Comparison of ENCODE assay signal across 27 cellular contexts in the genomic region with DNA sequence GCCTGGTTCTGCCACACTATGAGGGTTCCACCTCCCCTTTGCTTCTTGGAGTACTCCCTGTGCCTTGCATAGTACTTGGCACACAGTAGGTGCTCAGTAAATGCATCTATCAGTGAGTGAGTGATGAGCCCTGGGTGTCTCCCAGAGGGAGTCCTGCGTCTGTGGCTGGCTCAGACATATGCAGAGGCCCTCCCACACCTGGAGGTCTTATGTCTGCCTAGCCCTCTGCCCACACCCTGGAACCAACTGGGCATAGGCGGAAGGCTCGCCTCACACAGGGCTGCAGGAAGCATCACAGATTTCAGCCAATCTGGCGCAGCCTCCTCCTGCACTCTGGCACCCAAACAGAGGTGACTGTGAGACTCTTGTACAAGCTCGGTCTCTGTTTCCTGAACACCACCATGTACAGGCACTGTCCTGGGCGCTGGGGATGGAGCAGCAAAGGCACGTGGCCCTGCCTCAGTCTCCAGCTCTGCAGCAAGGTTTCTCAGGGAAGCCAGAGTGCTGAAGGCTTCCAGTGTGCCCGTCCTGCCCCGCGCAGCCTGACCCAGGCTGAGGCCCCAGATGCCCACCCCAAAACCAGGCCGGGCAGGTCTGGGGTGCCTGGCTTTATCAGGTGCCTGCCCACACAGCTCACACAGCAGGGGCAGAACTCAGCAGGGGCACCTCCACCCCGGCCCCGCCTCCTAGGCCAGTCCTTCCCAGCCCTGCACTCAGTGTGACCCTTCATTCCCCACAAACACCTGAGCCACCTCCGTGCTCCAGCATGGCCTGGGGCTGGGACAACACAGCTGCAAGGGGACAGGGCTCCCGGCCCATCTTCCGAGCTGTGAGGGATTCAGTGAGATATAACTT. TPM values are rescaled to one million over a fixed set of nuclear protein-coding genes. Genes with fewer than 3 reads are reported as not detected.
DNase-seq lines count a peak whose midpoint lies in the region; ATAC-seq and TF ChIP-seq lines count a peak whose summit lies in the region.
"Had no signal": no experiment of that assay in that cellular context is flagged by ENCODE, and none has a peak within 500 bp of the region (broad histone marks: within the 10 kb centered on the region; RNA-seq: fewer than 3 reads in every experiment).

No MANE protein-coding gene starts in this region.

- H3K9me3 ChIP-seq in T-helper 17 cell (ENCODE audit: control insufficient read depth, low read length, poor library complexity, severe bottlenecking) (no peaks in the 10 kb centered on the region), ascending aorta (no peaks in the 10 kb centered on the region)
- H3K9me3 ChIP-seq: A549, lower lobe of right lung, neutrophil, SJSA1, tibial artery had no signal

- H3K27ac ChIP-seq in ascending aorta: no peak overlapping the region
- H3K27ac ChIP-seq: A549, lower lobe of right lung, neutrophil, RWPE1, SJSA1, tibial artery had no signal

- CTCF ChIA-PET in activated naive CD4-positive, alpha-beta T cell treated with anti-CD3 and anti-CD28 coated beads, Interleukin-2, amount 10 ng/mL, durations not matched to agents 7 days and 5 days (lab: Charles Lee): no interaction called here

- no peaks in the 10 kb centered on the region for H3K36me3 Mint-ChIP-seq in activated naive CD4-positive, alpha-beta T cell treated with anti-CD3 and anti-CD28 coated beads, Interleukin-2, amount 10 ng/mL, durations not matched to agents 7 days and 5 days
- H3K36me3 Mint-ChIP-seq in activated naive CD4-positive, alpha-beta T cell treated with anti-CD3 and anti-CD28 coated beads, Interleukin-2, amount 50 U/mL, for 72 hours: no peaks in the 10 kb centered on the region
- no peaks in the 10 kb centered on the region for H3K36me3 Mint-ChIP-seq in T-helper 17 cell (ENCODE audit: low read depth)
- no peaks in the 10 kb centered on the region for H3K36me3 Mint-ChIP-seq in immature natural killer cell
- no peaks in the 10 kb centered on the region for H3K36me3 Mint-ChIP-seq in stimulated activated memory B cell treated with anti-CD40 and anti-IgM and Interleukin-4, amounts not matched to agents 10 μg/mL and 1 μg/mL and 100 μg/mL, for 72 hours
- H3K36me3 Mint-ChIP-seq: activated CD4-positive, alpha-beta memory T cell treated with anti-CD3 and anti-CD28 coated beads for 36 hours had no signal

- H3K4me1 Mint-ChIP-seq in activated naive CD4-positive, alpha-beta T cell treated with anti-CD3 and anti-CD28 coated beads, Interleukin-2, amount 10 ng/mL, durations not matched to agents 7 days and 5 days: peaks cover 9% of the 10 kb centered on the region
- H3K4me1 Mint-ChIP-seq in T-helper 17 cell (peaks cover 2% of the 10 kb centered on the region), immature natural killer cell (peaks cover 8 to 11% of the 10 kb centered on the region in 2 donors)
- peaks cover 17% of the 10 kb centered on the region for H3K4me1 Mint-ChIP-seq in stimulated activated memory B cell treated with anti-CD40 and anti-IgM and Interleukin-4, amounts not matched to agents 10 μg/mL and 1 μg/mL and 100 μg/mL, for 72 hours

- H3K4me3 ChIP-seq in ascending aorta: no peak overlapping the region
- H3K4me3 ChIP-seq: A549, lower lobe of right lung, SJSA1, tibial artery had no signal

- intact Hi-C loops in ascending aorta (cut with DNase I): no loop called here

- H3K9me3 Mint-ChIP-seq in activated naive CD4-positive, alpha-beta T cell treated with anti-CD3 and anti-CD28 coated beads, Interleukin-2, amount 10 ng/mL, durations not matched to agents 7 days and 5 days: no peaks in the 10 kb centered on the region
- H3K9me3 Mint-ChIP-seq in activated naive CD4-positive, alpha-beta T cell treated with anti-CD3 and anti-CD28 coated beads, Interleukin-2, amount 50 U/mL, for 72 hours: no peaks in the 10 kb centered on the region
- no peaks in the 10 kb centered on the region for H3K9me3 Mint-ChIP-seq in immature natural killer cell
- no peaks in the 10 kb centered on the region for H3K9me3 Mint-ChIP-seq in stimulated activated memory B cell treated with anti-CD40 and anti-IgM and Interleukin-4, amounts not matched to agents 10 μg/mL and 1 μg/mL and 100 μg/mL, for 72 hours
- H3K9me3 Mint-ChIP-seq: activated CD4-positive, alpha-beta memory T cell treated with anti-CD3 and anti-CD28 coated beads for 36 hours; activated naive CD8-positive, alpha-beta T cell treated with anti-CD3 and anti-CD28 coated beads, Interleukin-2, amount 50 U/mL, for 24 hours had no signal

- no peak overlapping the region for H3K27ac Mint-ChIP-seq in activated naive CD4-positive, alpha-beta T cell treated with anti-CD3 and anti-CD28 coated beads, Interleukin-2, amount 10 ng/mL, durations not matched to agents 7 days and 5 days
- H3K27ac Mint-ChIP-seq in activated naive CD4-positive, alpha-beta T cell treated with anti-CD3 and anti-CD28 coated beads, Interleukin-2, amount 50 U/mL, for 72 hours: no peak overlapping the region
- H3K27ac Mint-ChIP-seq in T-helper 17 cell (no peak overlapping the region), immature natural killer cell (no peak overlapping the region)
- no peak overlapping the region for H3K27ac Mint-ChIP-seq in stimulated activated memory B cell treated with anti-CD40 and anti-IgM and Interleukin-4, amounts not matched to agents 10 μg/mL and 1 μg/mL and 100 μg/mL, for 72 hours
- H3K27ac Mint-ChIP-seq: activated CD4-positive, alpha-beta memory T cell treated with anti-CD3 and anti-CD28 coated beads for 36 hours; activated naive CD8-positive, alpha-beta T cell treated with anti-CD3 and anti-CD28 coated beads, Interleukin-2, amount 50 U/mL, for 24 hours had no signal

- no peaks in the 10 kb centered on the region for H3K36me3 ChIP-seq in ascending aorta
- H3K36me3 ChIP-seq: lower lobe of right lung, neutrophil, SJSA1, tibial artery had no signal

- no peak for TF ChIP-seq CTCF in ascending aorta (IDR thresholded peaks at IDR 0.05)

- DNase-seq in activated naive CD4-positive, alpha-beta T cell treated with anti-CD3 and anti-CD28 coated beads, Interleukin-2, amount 10 ng/mL, durations not matched to agents 7 days and 5 days: no peak
- no peak for DNase-seq in activated naive CD4-positive, alpha-beta T cell treated with anti-CD3 and anti-CD28 coated beads, Interleukin-2, amount 50 U/mL, for 72 hours (ENCODE audit: low spot score in 2 of 2)
- DNase-seq in T-helper 17 cell: no peak
- DNase-seq in immature natural killer cell: no peak
- no peak for DNase-seq in OCI-M1 (lab: John Stamatoyannopoulos, UW)
- DNase-seq in ascending aorta (ENCODE audit: low spot score in 2 of 2): no peak
- no peak for DNase-seq in AML-193 (lab: John Stamatoyannopoulos, UW)
- DNase-seq: activated CD4-positive, alpha-beta memory T cell treated with anti-CD3 and anti-CD28 coated beads for 36 hours; activated CD4-positive, alpha-beta T cell treated with anti-CD3 and anti-CD28 coated beads for 1 hour; activated CD8-positive, alpha-beta memory T cell treated with anti-CD3 and anti-CD28 coated beads, Interleukin-2, amount 50 U/mL, for 48 hours; activated naive CD8-positive, alpha-beta T cell treated with anti-CD3 and anti-CD28 coated beads, Interleukin-2, amount 50 U/mL, for 24 hours; CD8-positive, alpha-beta memory T cell; lower lobe of right lung; NCI-H1092 treated with DMSO at 0.1 percent for 48 hours; NCI-H1694 treated with DMSO at 0.1 percent for 48 hours; posterior cingulate gyrus; right cardiac atrium; stimulated activated CD4-positive, alpha-beta T cell treated with anti-CD3 and anti-CD28 coated beads, Interleukin-2, amount 100 ng/mL, for 24 hours; tibial artery had no signal

- H3K27me3 Mint-ChIP-seq in activated naive CD4-positive, alpha-beta T cell treated with anti-CD3 and anti-CD28 coated beads, Interleukin-2, amount 10 ng/mL, durations not matched to agents 7 days and 5 days: peaks cover 58% of the 10 kb centered on the region
- peaks cover 22% of the 10 kb centered on the region for H3K27me3 Mint-ChIP-seq in T-helper 17 cell
- H3K27me3 Mint-ChIP-seq in immature natural killer cell (ENCODE audit: low read depth in 3 of 3): peaks cover 0 to 5% (median 2%) of the 10 kb centered on the region in 3 donors
- peaks cover 76% of the 10 kb centered on the region for H3K27me3 Mint-ChIP-seq in stimulated activated memory B cell treated with anti-CD40 and anti-IgM and Interleukin-4, amounts not matched to agents 10 μg/mL and 1 μg/mL and 100 μg/mL, for 72 hours

- peak overlapping the region; percentile 13 for H3K4me3 Mint-ChIP-seq in activated naive CD4-positive, alpha-beta T cell treated with anti-CD3 and anti-CD28 coated beads, Interleukin-2, amount 10 ng/mL, durations not matched to agents 7 days and 5 days
- H3K4me3 Mint-ChIP-seq in T-helper 17 cell (peak overlapping the region; percentile 89), immature natural killer cell (peak overlapping the region in 3 of 5 donors; percentile 26 to 49 (median 29))
- peak overlapping the region; percentile 47 for H3K4me3 Mint-ChIP-seq in stimulated activated memory B cell treated with anti-CD40 and anti-IgM and Interleukin-4, amounts not matched to agents 10 μg/mL and 1 μg/mL and 100 μg/mL, for 72 hours
- H3K4me3 Mint-ChIP-seq: activated CD4-positive, alpha-beta memory T cell treated with anti-CD3 and anti-CD28 coated beads for 36 hours; activated naive CD8-positive, alpha-beta T cell treated with anti-CD3 and anti-CD28 coated beads, Interleukin-2, amount 50 U/mL, for 24 hours had no signal

- H3K27me3 ChIP-seq in ascending aorta: no peaks in the 10 kb centered on the region
- H3K27me3 ChIP-seq: dorsolateral prefrontal cortex had no signal

- no peak for ATAC-seq in activated naive CD4-positive, alpha-beta T cell treated with anti-CD3 and anti-CD28 coated beads, Interleukin-2, amount 50 U/mL, for 72 hours
- ATAC-seq in T-helper 17 cell: no peak
- no peak for ATAC-seq in stimulated activated memory B cell treated with anti-CD40 and anti-IgM and Interleukin-4, amounts not matched to agents 10 μg/mL and 1 μg/mL and 100 μg/mL, for 72 hours
- ATAC-seq: A549; activated naive CD8-positive, alpha-beta T cell treated with anti-CD3 and anti-CD28 coated beads, Interleukin-2, amount 50 U/mL, for 24 hours; lower lobe of right lung; right cardiac atrium had no signal

- peaks cover 0 to 6% of the 10 kb centered on the region in 2 donors for H3K4me1 ChIP-seq in ascending aorta

RNA-seq across cellular contexts. Expression of gene FLRT1, which starts 26.7 kb away (rescaled TPM):
- total RNA-seq in activated naive CD4-positive, alpha-beta T cell treated with anti-CD3 and anti-CD28 coated beads, Interleukin-2, amount 50 U/mL, for 72 hours: not detected
- total RNA-seq in T-helper 17 cell (not detected), ascending aorta (10.3 TPM)
- not detected for polyA plus RNA-seq in immature natural killer cell
- total RNA-seq: CD8-positive, alpha-beta memory T cell; Daoy; lower lobe of right lung; mononuclear cell had no signal
- polyA plus RNA-seq: CD8-positive, alpha-beta memory T cell had no signal

Comparison
In these comparisons a context has a peak if more than half of its experiments do, and no peak if none do; other contexts are left out.
1. H3K4me3 Mint-ChIP-seq: peak in every context shown above with its lines; median percentile 89 in T-helper 17 cell; 47 in stimulated activated memory B cell treated with anti-CD40 and anti-IgM and Interleukin-4, amounts not matched to agents 10 μg/mL and 1 μg/mL and 100 μg/mL, for 72 hours; 29 in immature natural killer cell; 13 in activated naive CD4-positive, alpha-beta T cell treated with anti-CD3 and anti-CD28 coated beads, Interleukin-2, amount 10 ng/mL, durations not matched to agents 7 days and 5 days.
2. RNA of gene FLRT1, which starts 26.7 kb away (total RNA-seq): 10.3 TPM in ascending aorta (single experiment); not detected in activated naive CD4-positive, alpha-beta T cell treated with anti-CD3 and anti-CD28 coated beads, Interleukin-2, amount 50 U/mL, for 72 hours and not detected in T-helper 17 cell; every median in the first group is over 10 times any median in the second.